ENCODE assay signal across 18 cellular contexts in the genomic region with DNA sequence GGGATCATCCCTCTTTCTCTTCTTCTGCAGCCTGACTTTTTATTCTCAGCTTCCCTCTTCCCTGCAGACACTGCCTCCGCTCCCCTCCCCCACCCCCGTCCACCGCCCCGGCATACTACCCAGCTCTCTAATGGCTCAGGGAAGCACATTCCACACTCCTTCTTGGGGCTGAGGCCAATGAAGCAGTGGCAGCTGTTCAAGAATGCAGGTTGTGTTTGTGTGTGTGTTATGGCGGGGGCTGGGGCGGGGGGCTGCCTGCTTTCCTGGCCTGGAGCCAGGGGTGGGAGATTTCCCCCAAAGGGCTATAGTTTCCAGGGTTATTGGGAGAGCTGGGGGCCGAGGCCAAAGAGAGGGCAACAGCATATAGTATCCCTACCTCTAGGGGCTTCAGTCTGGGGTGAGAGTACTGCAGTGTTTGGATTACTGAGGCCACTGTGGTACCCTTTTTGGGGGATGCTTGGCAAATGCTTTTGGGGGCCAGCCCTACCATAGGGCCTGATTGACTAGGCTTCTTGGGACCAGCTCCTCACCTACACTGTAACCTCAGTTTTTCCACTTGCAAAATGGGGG.
DNase-seq lines count a peak whose midpoint lies in the region; ATAC-seq and TF ChIP-seq lines count a peak whose summit lies in the region.
"Had no signal": no experiment of that assay in that cellular context is flagged by ENCODE, and none has a peak within 500 bp of the region (broad histone marks: within the 10 kb centered on the region; RNA-seq: fewer than 3 reads in every experiment).

No MANE protein-coding gene starts in this region.

- intact Hi-C loops in left cardiac atrium (cut with DNase I) = no loop called here

- H2BK12ac ChIP-seq in neuronal stem cell (ENCODE audit: low read length) = no peak overlapping the region

- peak; percentile 94 for ATAC-seq in WTC11
- peak; percentile 67 to 81 for ATAC-seq in left cardiac atrium
- no peak for ATAC-seq in GM21381 (IDR thresholded peaks at IDR 0.05; ENCODE audit: unreplicated experiment)
- ATAC-seq in GM18907 (IDR thresholded peaks at IDR 0.05; ENCODE audit: unreplicated experiment) = no peak
- ATAC-seq: naive thymus-derived CD4-positive, alpha-beta T cell; right lobe of liver had no signal

- peaks cover 0 to 10% of the 10 kb centered on the region in 2 donors for H3K4me1 ChIP-seq in neuronal stem cell (ENCODE audit: control insufficient read depth in 2 of 2, insufficient read depth in 1 of 2, low read depth in 1 of 2, low read length in 2 of 2)
- H3K4me1 ChIP-seq: right lobe of liver had no signal

- CTCF ChIA-PET in WTC11 (lab: Charles Lee) = interaction anchor here (0.6 to 1.3 kb wide), 11 partner anchors 11 to 1015 kb away, joined by 3 to 12 read pairs (median 4); a partner anchor contains a TSS

- no peak overlapping the region for H4K91ac ChIP-seq in neuronal stem cell (ENCODE audit: low read depth, low read length, poor library complexity)

- no peak overlapping the region for H3K4me3 Mint-ChIP-seq in WTC11
- H3K4me3 Mint-ChIP-seq: activated B cell treated with CpG ODN at 0.5 μM for 24 hours; activated naive CD8-positive, alpha-beta T cell; naive thymus-derived CD4-positive, alpha-beta T cell had no signal

- POLR2A ChIA-PET in WTC11 (lab: Charles Lee) = interaction anchor here (0.8 kb wide), 1 partner anchor 12 kb away, joined by 3 read pairs; no protein-coding TSS in a partner anchor

- H3K4me3 ChIP-seq in neuronal stem cell (ENCODE audit: low read length in 2 of 2) = no peak overlapping the region
- H3K4me3 ChIP-seq: BLaER1, right lobe of liver, transverse colon had no signal

- no peak overlapping the region for H4K8ac ChIP-seq in neuronal stem cell (ENCODE audit: low read depth, low read length)

- no peak overlapping the region for H3K27ac ChIP-seq in neuronal stem cell (replicated peaks; ENCODE audit: low read length)
- H3K27ac ChIP-seq: BLaER1, right lobe of liver, transverse colon had no signal

- H2AK5ac ChIP-seq in neuronal stem cell (ENCODE audit: low read depth, low read length) = no peak overlapping the region

- TF ChIP-seq CTCF in WTC11 (IDR thresholded peaks at IDR 0.05) = no peak

- H2BK15ac ChIP-seq in neuronal stem cell (ENCODE audit: low read length) = no peak overlapping the region

- no peak overlapping the region for H3K23ac ChIP-seq in neuronal stem cell (ENCODE audit: low read depth, low read length, poor library complexity)

- no peaks in the 10 kb centered on the region for H3K9me3 ChIP-seq in neuronal stem cell (replicated peaks in 1 of 2; ENCODE audit: control insufficient read depth in 2 of 2, insufficient read depth in 1 of 2, low read depth in 1 of 2, low read length in 2 of 2)
- H3K9me3 ChIP-seq: right lobe of liver, transverse colon had no signal

- peaks cover 5% of the 10 kb centered on the region for H3K4me1 Mint-ChIP-seq in WTC11
- H3K4me1 Mint-ChIP-seq: activated B cell treated with CpG ODN at 0.5 μM for 24 hours had no signal

- H3K4ac ChIP-seq in neuronal stem cell (ENCODE audit: low read length) = no peak overlapping the region

- H3K36me3 Mint-ChIP-seq in WTC11 = no peaks in the 10 kb centered on the region
- H3K36me3 Mint-ChIP-seq: activated naive CD8-positive, alpha-beta T cell; naive thymus-derived CD4-positive, alpha-beta T cell had no signal

- no peak overlapping the region for H3K14ac ChIP-seq in neuronal stem cell (ENCODE audit: low read length)

- H2BK5ac ChIP-seq in neuronal stem cell (ENCODE audit: low read length) = no peak overlapping the region

- no CpG with 5 or more reads among the region's 7 CpGs for WGBS in neuronal stem cell (ENCODE audit: extremely low coverage in 2 of 2, insufficient read length in 2 of 2, insufficient replicate concordance in 1 of 2), 2 donors

- H3K4me2 ChIP-seq in neuronal stem cell (ENCODE audit: insufficient read depth, low read length, poor library complexity, severe bottlenecking) = no peak overlapping the region
- H3K4me2 ChIP-seq: BLaER1 had no signal

- H2BK120ac ChIP-seq in neuronal stem cell (ENCODE audit: low read depth, low read length) = no peak overlapping the region

- H3K9me3 Mint-ChIP-seq in WTC11 = no peaks in the 10 kb centered on the region
- H3K9me3 Mint-ChIP-seq: activated B cell treated with CpG ODN at 0.5 μM for 24 hours had no signal

- H2AFZ ChIP-seq in neuronal stem cell (ENCODE audit: low read length) = peak overlapping the region; percentile 28

- peaks cover 0 to 2% (median 0%) of the 10 kb centered on the region in 3 experiments for H3K27me3 ChIP-seq in neuronal stem cell (ENCODE audit: control insufficient read depth in 3 of 3, insufficient read depth in 3 of 3, low read depth in 1 of 3, low read length in 3 of 3)
- H3K27me3 ChIP-seq: right lobe of liver, transverse colon had no signal

- no peak overlapping the region for H3K27ac Mint-ChIP-seq in WTC11
- H3K27ac Mint-ChIP-seq: activated B cell treated with CpG ODN at 0.5 μM for 24 hours; activated naive CD8-positive, alpha-beta T cell; naive thymus-derived CD4-positive, alpha-beta T cell had no signal

- no peak overlapping the region for H3K9ac ChIP-seq in neuronal stem cell (ENCODE audit: low read depth, low read length, poor library complexity)
- H3K9ac ChIP-seq: BLaER1 had no signal

- no peaks in the 10 kb centered on the region for H3K79me1 ChIP-seq in neuronal stem cell (ENCODE audit: low read depth, low read length)

- DNase-seq in EL = peak; percentile 10
- peak; percentile 19 for DNase-seq in WTC11 (ENCODE audit: low spot score)
- DNase-seq in left cardiac atrium = no peak
- no peak for DNase-seq in neuronal stem cell (ENCODE audit: low spot score)
- DNase-seq in medulla oblongata (ENCODE audit: extremely low spot score) = no peak
- DNase-seq in dedifferentiated amniotic fluid mesenchymal stem cell (ENCODE audit: extremely low spot score) = no peak
- DNase-seq: activated B cell treated with CpG ODN at 0.5 μM for 24 hours; kidney; naive thymus-derived CD4-positive, alpha-beta T cell; NCI-H1105; right lobe of liver; stimulated activated CD4-positive, alpha-beta T cell treated with anti-CD3 and anti-CD28 coated beads, Interleukin-4, amount 100 ng/mL, for 1 hour; SW 1271; transverse colon had no signal

- peaks cover 3% of the 10 kb centered on the region for H3K27me3 Mint-ChIP-seq in WTC11 (ENCODE audit: low read depth)
- H3K27me3 Mint-ChIP-seq: activated B cell treated with CpG ODN at 0.5 μM for 24 hours; activated naive CD8-positive, alpha-beta T cell had no signal

- H3K36me3 ChIP-seq in neuronal stem cell (replicated peaks in 1 of 2; ENCODE audit: control insufficient read depth in 2 of 2, insufficient read depth in 2 of 2, low read length in 2 of 2) = no peaks in the 10 kb centered on the region
- H3K36me3 ChIP-seq: BLaER1, right lobe of liver, transverse colon had no signal

- peak overlapping the region; percentile 71 for H3K18ac ChIP-seq in neuronal stem cell (ENCODE audit: low read length)

TF ChIP-seq in WTC11, 78 proteins besides CTCF, POLR2A, EP300 and RAD21 (continues in another document):
- TF ChIP-seq GABPB1 (CRISPR knock-in tag; IDR thresholded peaks at IDR 0.05) (no peak), SOX15 (CRISPR knock-in tag; IDR thresholded peaks at IDR 0.05) (no peak), ZNF219 (CRISPR knock-in tag; IDR thresholded peaks at IDR 0.05; ENCODE audit: borderline replicate concordance) (no peak), TCF7 (CRISPR knock-in tag; IDR thresholded peaks at IDR 0.05; ENCODE audit: low read depth) (no peak)
- TF ChIP-seq, protein P1, sequence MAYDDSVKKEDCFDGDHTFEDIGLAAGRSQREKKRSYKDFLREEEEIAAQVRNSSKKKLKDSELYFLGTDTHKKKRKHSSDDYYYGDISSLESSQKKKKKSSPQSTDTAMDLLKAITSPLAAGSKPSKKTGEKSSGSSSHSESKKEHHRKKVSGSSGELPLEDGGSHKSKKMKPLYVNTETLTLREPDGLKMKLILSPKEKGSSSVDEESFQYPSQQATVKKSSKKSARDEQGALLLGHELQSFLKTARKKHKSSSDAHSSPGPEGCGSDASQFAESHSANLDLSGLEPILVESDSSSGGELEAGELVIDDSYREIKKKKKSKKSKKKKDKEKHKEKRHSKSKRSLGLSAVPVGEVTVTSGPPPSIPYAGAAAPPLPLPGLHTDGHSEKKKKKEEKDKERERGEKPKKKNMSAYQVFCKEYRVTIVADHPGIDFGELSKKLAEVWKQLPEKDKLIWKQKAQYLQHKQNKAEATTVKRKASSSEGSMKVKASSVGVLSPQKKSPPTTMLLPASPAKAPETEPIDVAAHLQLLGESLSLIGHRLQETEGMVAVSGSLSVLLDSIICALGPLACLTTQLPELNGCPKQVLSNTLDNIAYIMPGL (CRISPR knock-in tag; IDR thresholded peaks at IDR 0.05) = no peak
- TF ChIP-seq, protein P2, sequence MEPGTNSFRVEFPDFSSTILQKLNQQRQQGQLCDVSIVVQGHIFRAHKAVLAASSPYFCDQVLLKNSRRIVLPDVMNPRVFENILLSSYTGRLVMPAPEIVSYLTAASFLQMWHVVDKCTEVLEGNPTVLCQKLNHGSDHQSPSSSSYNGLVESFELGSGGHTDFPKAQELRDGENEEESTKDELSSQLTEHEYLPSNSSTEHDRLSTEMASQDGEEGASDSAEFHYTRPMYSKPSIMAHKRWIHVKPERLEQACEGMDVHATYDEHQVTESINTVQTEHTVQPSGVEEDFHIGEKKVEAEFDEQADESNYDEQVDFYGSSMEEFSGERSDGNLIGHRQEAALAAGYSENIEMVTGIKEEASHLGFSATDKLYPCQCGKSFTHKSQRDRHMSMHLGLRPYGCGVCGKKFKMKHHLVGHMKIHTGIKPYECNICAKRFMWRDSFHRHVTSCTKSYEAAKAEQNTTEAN (CRISPR knock-in tag; IDR thresholded peaks at IDR 0.05) = no peak
- TF ChIP-seq, protein P3, sequence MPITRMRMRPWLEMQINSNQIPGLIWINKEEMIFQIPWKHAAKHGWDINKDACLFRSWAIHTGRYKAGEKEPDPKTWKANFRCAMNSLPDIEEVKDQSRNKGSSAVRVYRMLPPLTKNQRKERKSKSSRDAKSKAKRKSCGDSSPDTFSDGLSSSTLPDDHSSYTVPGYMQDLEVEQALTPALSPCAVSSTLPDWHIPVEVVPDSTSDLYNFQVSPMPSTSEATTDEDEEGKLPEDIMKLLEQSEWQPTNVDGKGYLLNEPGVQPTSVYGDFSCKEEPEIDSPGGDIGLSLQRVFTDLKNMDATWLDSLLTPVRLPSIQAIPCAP (CRISPR knock-in tag; IDR thresholded peaks at IDR 0.05) = no peak
- TF ChIP-seq, protein P4, sequence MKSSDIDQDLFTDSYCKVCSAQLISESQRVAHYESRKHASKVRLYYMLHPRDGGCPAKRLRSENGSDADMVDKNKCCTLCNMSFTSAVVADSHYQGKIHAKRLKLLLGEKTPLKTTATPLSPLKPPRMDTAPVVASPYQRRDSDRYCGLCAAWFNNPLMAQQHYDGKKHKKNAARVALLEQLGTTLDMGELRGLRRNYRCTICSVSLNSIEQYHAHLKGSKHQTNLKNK (CRISPR knock-in tag; IDR thresholded peaks at IDR 0.05) = no peak
- TF ChIP-seq, protein P5, sequence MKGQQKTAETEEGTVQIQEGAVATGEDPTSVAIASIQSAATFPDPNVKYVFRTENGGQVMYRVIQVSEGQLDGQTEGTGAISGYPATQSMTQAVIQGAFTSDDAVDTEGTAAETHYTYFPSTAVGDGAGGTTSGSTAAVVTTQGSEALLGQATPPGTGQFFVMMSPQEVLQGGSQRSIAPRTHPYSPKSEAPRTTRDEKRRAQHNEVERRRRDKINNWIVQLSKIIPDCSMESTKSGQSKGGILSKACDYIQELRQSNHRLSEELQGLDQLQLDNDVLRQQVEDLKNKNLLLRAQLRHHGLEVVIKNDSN (CRISPR knock-in tag; IDR thresholded peaks at IDR 0.05) = no peak

Comparison
In these comparisons a context has a peak if more than half of its experiments do, and no peak if none do; other contexts are left out.
1. DNase-seq: peak in EL (single experiment) and WTC11 (single experiment); none in left cardiac atrium (single experiment), neuronal stem cell (single experiment), medulla oblongata (single experiment) and dedifferentiated amniotic fluid mesenchymal stem cell (single experiment).
2. ATAC-seq: peak in WTC11 (single experiment) and left cardiac atrium (2 of 2); none in GM21381 (single experiment) and GM18907 (single experiment).